8 cellular contexts compared by ENCODE assay signal in genomic region chr1:7770939-7771672, GRCh38. TPM values are rescaled to one million over a fixed set of nuclear protein-coding genes. Genes with fewer than 3 reads are reported as not detected.
A peak's percentile ranks its signal among the peaks of the same experiment; 100 is the strongest.
DNase-seq lines count a peak whose midpoint lies in the region; ATAC-seq, FAIRE-seq and TF ChIP-seq lines count a peak whose summit lies in the region.

A gene with protein sequence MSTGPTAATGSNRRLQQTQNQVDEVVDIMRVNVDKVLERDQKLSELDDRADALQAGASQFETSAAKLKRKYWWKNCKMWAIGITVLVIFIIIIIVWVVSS (plus strand): TSS chr1:7771296. CDS start chr1:7771384, 88 bp downstream.

- H4K20me1 ChIP-seq in BLaER1 (peaks cover 30% of the 10 kb centered on the region), OCI-LY3 (ENCODE audit: insufficient read depth, low read length) (peaks cover 7% of the 10 kb centered on the region; the same call in 1 of the 2 replicates)

- DNase-seq in GM19239 (ENCODE audit: insufficient read length, low spot score) (peak; percentile 87), activated T-cell treated with anti-CD3 and anti-CD28 coated beads for 1 hour (ENCODE audit: low read depth) (peak; percentile 87), epithelial cell of esophagus (ENCODE audit: low read depth) (peak; percentile 84), mucosa of gallbladder (ENCODE audit: low spot score) (peak; percentile 91)
- DNase-seq in stimulated activated CD8-positive, alpha-beta memory T cell treated with anti-CD3 and anti-CD28 coated beads, Interleukin-4, amount 100 ng/mL, for 24 hours (ENCODE audit: low read depth) = peak; percentile 77

- TF ChIP-seq CTCF in OCI-LY3 (IDR thresholded peaks at IDR 0.05; ENCODE audit: low read depth, low read length) = no peak
- TF ChIP-seq CTCF in epithelial cell of esophagus (IDR thresholded peaks at IDR 0.05; ENCODE audit: insufficient read depth, low read depth, low read length, missing control alignments) = no peak

- H3K4me2 ChIP-seq in BLaER1 = peak within 1 kb of the TSS; percentile 94
- H3K4me2 ChIP-seq in OCI-LY3 (ENCODE audit: low read length) = peak within 1 kb of the TSS; percentile 97

- H3K4me3 ChIP-seq in BLaER1 (peak within 1 kb of the TSS; percentile 100), OCI-LY3 (ENCODE audit: low read length) (peak within 1 kb of the TSS; percentile 98), epithelial cell of esophagus (ENCODE audit: low read length) (peak within 1 kb of the TSS; percentile 84)

- H3K9me3 ChIP-seq in BLaER1 = no peaks in the 10 kb centered on the region
- no peaks in the 10 kb centered on the region for H3K9me3 ChIP-seq in OCI-LY3 (ENCODE audit: insufficient read depth, low read length)

- ATAC-seq in HG03460 (IDR thresholded peaks at IDR 0.05; ENCODE audit: unreplicated experiment) = peak; percentile 66

- peak within 1 kb of the TSS; percentile 96 for H2AFZ ChIP-seq in OCI-LY3 (ENCODE audit: low read depth, low read length)

- peak; percentile 90 for FAIRE-seq in GM19239 (lab: Jason Lieb, UNC)

- H3K79me2 ChIP-seq in OCI-LY3 (ENCODE audit: low read length) = peaks cover 25% of the 10 kb centered on the region

- H3K4me1 ChIP-seq in BLaER1 (peaks cover 23% of the 10 kb centered on the region), OCI-LY3 (ENCODE audit: low read length) (peaks cover 8% of the 10 kb centered on the region; the same call in 1 of the 2 replicates)

- H3K36me3 ChIP-seq in BLaER1 = peaks cover 28% of the 10 kb centered on the region
- peaks cover 4% of the 10 kb centered on the region for H3K36me3 ChIP-seq in OCI-LY3 (replicated peaks; ENCODE audit: low read depth, low read length)

- H3K27me3 ChIP-seq in BLaER1 (no peaks in the 10 kb centered on the region), OCI-LY3 (ENCODE audit: low read depth, low read length) (0 out of 2 replicates have a peak, but pooled peaks cover 4% of the 10 kb centered on the region)

- H3K9ac ChIP-seq in BLaER1 (peak within 1 kb of the TSS; percentile 92), OCI-LY3 (ENCODE audit: low read length) (peak within 1 kb of the TSS; percentile 76)

- H3K27ac ChIP-seq in BLaER1 (peak within 1 kb of the TSS; percentile 79), OCI-LY3 (ENCODE audit: low read length) (peak within 1 kb of the TSS; percentile 32; the same call in 1 of the 2 replicates)

RNA-seq across cellular contexts. Expression of the gene that starts here (rescaled TPM):
- 92.0 TPM for total RNA-seq in mucosa of gallbladder

Comparison
In these comparisons a context has a peak if more than half of its experiments do, and no peak if none do; other contexts are left out.
1. Peak in every context shown above with its lines: DNase-seq, ATAC-seq, H3K4me3 ChIP-seq and H3K27ac ChIP-seq.